In the genomic region with DNA sequence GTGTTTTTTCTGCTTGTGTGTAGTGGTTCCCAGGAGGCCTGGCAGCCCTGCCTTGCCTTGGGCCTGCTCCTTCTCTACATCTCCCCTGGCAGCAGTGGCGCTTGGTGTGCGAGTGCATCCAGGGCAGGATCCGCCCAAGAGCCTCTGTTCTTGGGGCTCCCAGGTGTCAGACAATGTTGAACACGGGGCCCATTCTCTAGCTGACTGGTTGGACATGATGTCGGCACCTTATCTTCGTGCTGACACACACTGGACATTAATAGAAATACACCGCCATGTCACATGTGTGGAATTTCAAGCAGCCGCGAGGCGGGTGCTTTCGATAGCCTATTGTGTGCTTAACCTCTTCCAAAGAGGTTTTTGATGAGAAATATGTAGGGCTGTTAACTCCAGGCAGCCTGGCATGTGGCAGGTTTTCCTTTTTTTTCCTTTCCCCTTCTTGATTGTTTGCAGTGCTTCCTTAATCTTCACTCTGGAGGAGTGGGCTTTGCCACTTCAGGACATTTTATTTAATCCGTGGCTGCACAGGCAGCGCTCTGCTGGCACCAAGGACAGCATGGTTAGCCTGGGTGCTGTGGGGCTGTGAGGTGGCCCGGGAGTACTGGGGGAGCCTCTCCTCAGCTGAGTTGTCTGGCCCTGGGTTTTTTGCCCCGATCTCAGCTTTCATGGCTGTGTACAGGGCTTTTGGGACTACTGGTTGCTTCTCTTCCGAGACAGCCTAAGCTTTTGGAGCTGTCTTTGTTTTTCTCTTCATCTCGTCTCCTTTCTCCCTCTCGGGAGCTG, we compare ENCODE assay signal across 13 cellular contexts. TPM values are rescaled to one million over a fixed set of nuclear protein-coding genes. Genes with fewer than 3 reads are reported as not detected.
DNase-seq lines count a peak whose midpoint lies in the region; ATAC-seq, FAIRE-seq and TF ChIP-seq lines count a peak whose summit lies in the region.
"Had no signal": no experiment of that assay in that cellular context is flagged by ENCODE, and none has a peak within 500 bp of the region (broad histone marks: within the 10 kb centered on the region; RNA-seq: fewer than 3 reads in every experiment).

No MANE protein-coding gene starts in this region.

- DNase-seq in GM23248: peak; percentile 10
- peak; percentile 10 for DNase-seq in RWPE1 (ENCODE audit: low spot score)
- DNase-seq in glomerular visceral epithelial cell (ENCODE audit: extremely low spot score): peak; percentile 12
- peak; percentile 56 for DNase-seq in retina
- DNase-seq in stimulated activated naive B cell treated with anti-CD40 and anti-IgM and Interleukin-4, amounts not matched to agents 10 μg/mL and 1 μg/mL and 100 μg/mL, for 72 hours: no peak
- DNase-seq in dorsolateral prefrontal cortex: no peak
- no peak for DNase-seq in D721Med (ENCODE audit: insufficient read length, low spot score)
- DNase-seq in colonic mucosa: no peak
- DNase-seq: anterior cingulate cortex; MM.1S; stimulated activated CD4-positive, alpha-beta T cell treated with anti-CD3 and anti-CD28 coated beads, Interleukin-1b, Interleukin-23, amount 100 ng/mL, for 48 hours; T-helper 9 cell had no signal

- CTCF ChIA-PET in RWPE1 (lab: Yijun Ruan, JAX): interaction anchor here (0.5 to 0.6 kb wide), 2 partner anchors 244 to 802 kb away, joined by 3 read pairs; no protein-coding TSS in a partner anchor

- no peak overlapping the region for H3K27ac ChIP-seq in GM23248
- H3K27ac ChIP-seq in RWPE1: peak overlapping the region; percentile 26
- H3K27ac ChIP-seq in dorsolateral prefrontal cortex: no peak overlapping the region
- no peak overlapping the region for H3K27ac ChIP-seq in colonic mucosa

- no peak for FAIRE-seq in D721Med (lab: Jason Lieb, UNC)
- FAIRE-seq: GM12891 had no signal

- H3K36me3 ChIP-seq in GM23248 (ENCODE audit: low read depth): no peaks in the 10 kb centered on the region
- H3K36me3 ChIP-seq in colonic mucosa: no peaks in the 10 kb centered on the region

- H3K27me3 ChIP-seq in GM23248 (replicated peaks; ENCODE audit: insufficient read depth): no peaks in the 10 kb centered on the region
- H3K27me3 ChIP-seq in dorsolateral prefrontal cortex: no peaks in the 10 kb centered on the region
- no peaks in the 10 kb centered on the region for H3K27me3 ChIP-seq in colonic mucosa

- no peaks in the 10 kb centered on the region for H3K27me3 Mint-ChIP-seq in stimulated activated naive B cell treated with anti-CD40 and anti-IgM and Interleukin-4, amounts not matched to agents 10 μg/mL and 1 μg/mL and 100 μg/mL, for 72 hours

- TF ChIP-seq CTCF in RWPE1 (conservative IDR thresholded peaks at IDR 0.05; ENCODE audit: low read depth) (no peak), dorsolateral prefrontal cortex (IDR thresholded peaks at IDR 0.05 in 54 of 56, conservative IDR thresholded peaks at IDR 0.05 in 2 of 56; ENCODE audit: low read depth in 1 of 56, partially characterized antibody in 56 of 56) (peak in 2 of 56 donors; percentile 10 to 21), D721Med (IDR thresholded peaks at IDR 0.05; ENCODE audit: insufficient read depth, missing control alignments) (no peak), colonic mucosa (IDR thresholded peaks at IDR 0.05) (no peak)

- no peaks in the 10 kb centered on the region for H3F3A ChIP-seq in GM23248 (ENCODE audit: insufficient read depth)

- in situ Hi-C loops in GM23248 (cut with MboI): no loop called here

- H3K4me3 ChIP-seq in GM23248 (no peak overlapping the region), dorsolateral prefrontal cortex (peak overlapping the region in 1 of 59 donors; percentile 25), colonic mucosa (no peak overlapping the region)

- no peak overlapping the region for H3K4me2 ChIP-seq in GM23248 (ENCODE audit: unreplicated experiment)

- H3K9me3 Mint-ChIP-seq in stimulated activated naive B cell treated with anti-CD40 and anti-IgM and Interleukin-4, amounts not matched to agents 10 μg/mL and 1 μg/mL and 100 μg/mL, for 72 hours: no peaks in the 10 kb centered on the region

- H4K20me1 ChIP-seq in GM23248 (ENCODE audit: insufficient read depth): no peaks in the 10 kb centered on the region

- H3K79me2 ChIP-seq in GM23248 (ENCODE audit: insufficient read depth): no peaks in the 10 kb centered on the region

- peaks cover 0 to 4% of the 10 kb centered on the region in 2 donors for H3K4me1 Mint-ChIP-seq in stimulated activated naive B cell treated with anti-CD40 and anti-IgM and Interleukin-4, amounts not matched to agents 10 μg/mL and 1 μg/mL and 100 μg/mL, for 72 hours

- intact Hi-C loops in dorsolateral prefrontal cortex (cut with DNase I) (no loop called here), colonic mucosa (cut with DNase I) (no loop called here)

- POLR2A ChIA-PET in RWPE1 (lab: Yijun Ruan, JAX; ENCODE audit: low non-redundant PET): no interaction called here

- no peak overlapping the region for H3K27ac Mint-ChIP-seq in stimulated activated naive B cell treated with anti-CD40 and anti-IgM and Interleukin-4, amounts not matched to agents 10 μg/mL and 1 μg/mL and 100 μg/mL, for 72 hours

- no peak for ATAC-seq in stimulated activated naive B cell treated with anti-CD40 and anti-IgM and Interleukin-4, amounts not matched to agents 10 μg/mL and 1 μg/mL and 100 μg/mL, for 72 hours (replicated peaks)

- H2AFZ ChIP-seq in GM23248: no peak overlapping the region

- peaks cover 10 to 33% of the 10 kb centered on the region in 2 donors for H3K36me3 Mint-ChIP-seq in stimulated activated naive B cell treated with anti-CD40 and anti-IgM and Interleukin-4, amounts not matched to agents 10 μg/mL and 1 μg/mL and 100 μg/mL, for 72 hours

- H3K9me3 ChIP-seq in GM23248 (ENCODE audit: low read depth): no peaks in the 10 kb centered on the region
- no peaks in the 10 kb centered on the region for H3K9me3 ChIP-seq in colonic mucosa

- no peak overlapping the region for H3K4me3 Mint-ChIP-seq in stimulated activated naive B cell treated with anti-CD40 and anti-IgM and Interleukin-4, amounts not matched to agents 10 μg/mL and 1 μg/mL and 100 μg/mL, for 72 hours

- H3K4me1 ChIP-seq in GM23248 (ENCODE audit: insufficient read depth) (no peaks in the 10 kb centered on the region), colonic mucosa (no peaks in the 10 kb centered on the region)

- H3K9ac ChIP-seq in GM23248: no peak overlapping the region
- H3K9ac ChIP-seq in colonic mucosa (ENCODE audit: low read depth in 2 of 2, low read length in 2 of 2): no peak overlapping the region

- no peaks in the 10 kb centered on the region for H3K9me2 ChIP-seq in GM23248 (ENCODE audit: insufficient read depth)

- 94% methylated on average over 18 of the region's 18 CpGs for WGBS in GM23248 (ENCODE audit: low coverage in 1 of 2, low lambda C conversion rate in 2 of 2, missing lambda C conversion rate in 2 of 2), 2 experiments

RNA-seq across cellular contexts. Expression of gene CHCHD6, which starts 42.5 kb away (rescaled TPM):
- 8.9 and 15.8 TPM in 2 replicates for total RNA-seq in GM23248 (2014; rRNA removed; shearing (Covaris generic))
- polyA plus RNA-seq in GM23248 (2016; fragmentation: Nextera tagmentation; extraction: Ambion mirVana): 19.9 and 21.4 TPM in 2 replicates
- total RNA-seq in dorsolateral prefrontal cortex: 100 to 1,000 TPM in 1 of 120 experiments, 10 to 100 TPM in 119; 23.5 to 101 (median 41.5) TPM
- 10 to 100 TPM in 1 of 2 donors, 1 to 10 TPM in 1; 9.3 to 13.2 TPM for total RNA-seq in colonic mucosa

Comparison
In these comparisons a context has a peak if more than half of its experiments do, and no peak if none do; other contexts are left out.
1. DNase-seq: peak in GM23248 (single experiment), RWPE1 (single experiment), glomerular visceral epithelial cell (single experiment) and retina (single experiment); none in stimulated activated naive B cell treated with anti-CD40 and anti-IgM and Interleukin-4, amounts not matched to agents 10 μg/mL and 1 μg/mL and 100 μg/mL, for 72 hours (single experiment), dorsolateral prefrontal cortex (0 of 10), D721Med (single experiment) and colonic mucosa (single experiment).